17 cellular contexts compared by ENCODE assay signal in the genomic region with DNA sequence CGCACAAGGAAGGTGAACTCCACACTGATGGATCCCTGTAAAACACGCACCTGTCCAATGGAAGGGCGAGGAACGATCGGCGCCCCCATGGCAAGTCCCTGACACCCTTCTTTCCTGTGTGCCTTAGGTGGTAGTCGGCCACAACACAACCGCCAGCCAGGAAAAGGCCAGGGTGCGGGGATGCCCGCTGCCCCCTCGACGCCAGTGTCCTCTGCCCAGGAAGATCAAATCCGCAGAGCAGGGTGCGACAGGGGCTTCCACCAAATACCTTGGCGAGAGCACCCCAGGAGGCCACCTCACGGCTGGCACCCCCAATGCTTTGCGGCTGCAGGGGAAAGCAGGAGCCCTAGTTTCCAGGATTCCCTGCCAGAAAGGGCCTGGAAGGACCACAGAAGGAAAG.
DNase-seq lines count a peak whose midpoint lies in the region; TF ChIP-seq lines count a peak whose summit lies in the region.
"Had no signal": no experiment of that assay in that cellular context is flagged by ENCODE, and none has a peak within 500 bp of the region (broad histone marks: within the 10 kb centered on the region; RNA-seq: fewer than 3 reads in every experiment).

No MANE protein-coding gene starts in this region.

- no peak overlapping the region for H2AK5ac ChIP-seq in trophoblast cell (ENCODE audit: low read length)

- H3K23ac ChIP-seq in trophoblast cell (ENCODE audit: low read length) = no peak overlapping the region

- H4K8ac ChIP-seq in trophoblast cell (ENCODE audit: low read depth, low read length) = no peak overlapping the region

- H2BK120ac ChIP-seq in trophoblast cell (ENCODE audit: insufficient read depth, low read length, poor library complexity) = no peak overlapping the region

- H3K9me3 ChIP-seq in trophoblast cell (ENCODE audit: insufficient read depth, low read depth, low read length) = peaks cover 20% of the 10 kb centered on the region
- H3K9me3 ChIP-seq: Caco-2 had no signal

- H3K14ac ChIP-seq in trophoblast cell (ENCODE audit: low read length) = no peak overlapping the region

- TF ChIP-seq CTCF in chondrocyte (IDR thresholded peaks at IDR 0.05) = no peak

- no peak overlapping the region for H3K4me3 Mint-ChIP-seq in chondrocyte (ENCODE audit: unreplicated experiment)
- H3K4me3 Mint-ChIP-seq: B cell; CD4-positive, alpha-beta T cell; CD8-positive, alpha-beta T cell had no signal

- no peak overlapping the region for H3K4ac ChIP-seq in trophoblast cell (ENCODE audit: low read depth, low read length)

- no peaks in the 10 kb centered on the region for H3K4me1 Mint-ChIP-seq in chondrocyte (ENCODE audit: low read depth)
- H3K4me1 Mint-ChIP-seq: B cell had no signal

- H3K4me3 ChIP-seq in trophoblast cell (ENCODE audit: low read depth, low read length) = peak overlapping the region; percentile 4
- H3K4me3 ChIP-seq: A549; BLaER1 treated with 17β-estradiol and CSF1 and Interleukin-3, amounts not matched to agents 10 nM and 100 nM had no signal

- no peaks in the 10 kb centered on the region for H3K79me2 ChIP-seq in trophoblast cell (ENCODE audit: control insufficient read depth, insufficient read depth, low read length, poor library complexity)

- no peaks in the 10 kb centered on the region for H3K27me3 Mint-ChIP-seq in chondrocyte (ENCODE audit: low read depth)
- H3K27me3 Mint-ChIP-seq: B cell; CD4-positive, alpha-beta T cell had no signal

- H3K36me3 Mint-ChIP-seq in chondrocyte (ENCODE audit: low read depth) = peaks cover 10% of the 10 kb centered on the region

- H3K9me3 Mint-ChIP-seq in chondrocyte (ENCODE audit: low read depth) = peaks cover 50% of the 10 kb centered on the region

- no peaks in the 10 kb centered on the region for H3K79me1 ChIP-seq in trophoblast cell (ENCODE audit: low read length)

- H4K91ac ChIP-seq in trophoblast cell (ENCODE audit: low read depth, low read length) = no peak overlapping the region

- H2BK12ac ChIP-seq in trophoblast cell (ENCODE audit: low read length) = no peak overlapping the region

- H3K4me2 ChIP-seq in trophoblast cell (ENCODE audit: low read length) = no peak overlapping the region
- H3K4me2 ChIP-seq: A549; BLaER1 treated with 17β-estradiol and CSF1 and Interleukin-3, amounts not matched to agents 10 nM and 100 nM had no signal

- no CpG with 5 or more reads among the region's 17 CpGs for WGBS in trophoblast cell (ENCODE audit: extremely low coverage, insufficient coverage, insufficient read length)

- H2BK5ac ChIP-seq in trophoblast cell (ENCODE audit: low read depth, low read length, poor library complexity) = no peak overlapping the region

- H3K27ac Mint-ChIP-seq in chondrocyte (ENCODE audit: unreplicated experiment) = no peak overlapping the region
- H3K27ac Mint-ChIP-seq: B cell; CD4-positive, alpha-beta T cell; CD8-positive, alpha-beta T cell had no signal

- no peaks in the 10 kb centered on the region for H3K36me3 ChIP-seq in trophoblast cell (ENCODE audit: control insufficient read depth in 1 of 2, insufficient read depth in 2 of 2, low read length in 2 of 2)

- H3K27ac ChIP-seq in trophoblast cell (ENCODE audit: low read depth, low read length) = no peak overlapping the region
- H3K27ac ChIP-seq: 22Rv1; A549; BLaER1 treated with 17β-estradiol and CSF1 and Interleukin-3, amounts not matched to agents 10 nM and 100 nM; C4-2B had no signal

- no peaks in the 10 kb centered on the region for H3K4me1 ChIP-seq in trophoblast cell (ENCODE audit: control insufficient read depth in 1 of 2, insufficient read depth in 2 of 2, low read length in 2 of 2)
- H3K4me1 ChIP-seq: A549; BLaER1 treated with 17β-estradiol and CSF1 and Interleukin-3, amounts not matched to agents 10 nM and 100 nM; Caco-2 had no signal

- H4K12ac ChIP-seq in trophoblast cell (ENCODE audit: low read depth, low read length) = no peak overlapping the region

- H3K18ac ChIP-seq in trophoblast cell (ENCODE audit: low read length) = no peak overlapping the region

- peak; percentile 2 for DNase-seq in activated gamma-delta T cell (lab: John Stamatoyannopoulos, UW)
- DNase-seq in activated gamma-delta T cell treated with Interleukin-2 at 50 U/mL for 16 hours = no peak
- peak; percentile 72 for DNase-seq in chondrocyte (ENCODE audit: low spot score)
- DNase-seq in trophoblast cell = no peak
- no peak for DNase-seq in stimulated activated naive CD4-positive, alpha-beta T cell treated with Interleukin-2 at 50 U/mL for 16 hours (lab: John Stamatoyannopoulos, UW)
- DNase-seq: AML-193; Caco-2; Calu3; CD4-positive, alpha-beta T cell; CD8-positive, alpha-beta T cell; DMS79 treated with DMSO at 0.1 percent for 48 hours; GF-D8 had no signal

- H2AFZ ChIP-seq in trophoblast cell (ENCODE audit: insufficient read depth, low read length, poor library complexity) = no peak overlapping the region

- no peak overlapping the region for H3K9ac ChIP-seq in trophoblast cell (ENCODE audit: low read length)
- H3K9ac ChIP-seq: BLaER1 treated with 17β-estradiol and CSF1 and Interleukin-3, amounts not matched to agents 10 nM and 100 nM had no signal

- no peaks in the 10 kb centered on the region for H3K27me3 ChIP-seq in trophoblast cell (ENCODE audit: insufficient read depth, low read length)
- H3K27me3 ChIP-seq: BLaER1 treated with 17β-estradiol and CSF1 and Interleukin-3, amounts not matched to agents 10 nM and 100 nM had no signal

Comparison
In these comparisons a context has a peak if more than half of its experiments do, and no peak if none do; other contexts are left out.
1. DNase-seq: peak in activated gamma-delta T cell (single experiment) and chondrocyte (single experiment); none in activated gamma-delta T cell treated with Interleukin-2 at 50 U/mL for 16 hours (single experiment), trophoblast cell (0 of 2) and stimulated activated naive CD4-positive, alpha-beta T cell treated with Interleukin-2 at 50 U/mL for 16 hours (single experiment).